14 cellular contexts compared by ENCODE assay signal in the genomic region with DNA sequence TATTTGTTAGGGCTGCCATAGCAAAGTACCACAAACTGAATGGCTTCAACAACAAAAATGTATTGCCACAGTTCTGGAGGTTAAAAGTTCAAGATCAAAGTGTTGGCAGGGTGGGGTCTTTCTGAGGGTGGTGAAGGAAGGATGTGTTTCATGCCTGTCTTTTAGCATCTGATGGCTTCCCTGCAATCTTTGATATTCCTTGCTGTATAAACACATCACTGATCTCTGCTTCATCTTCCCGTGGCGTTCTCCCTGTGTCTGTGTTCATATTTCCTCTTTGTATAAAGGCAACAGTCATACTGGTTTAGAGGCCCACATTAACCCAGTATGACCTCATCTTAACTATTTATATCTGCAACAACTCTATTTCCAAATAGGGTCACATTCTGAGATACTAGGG.
DNase-seq lines count a peak whose midpoint lies in the region; ATAC-seq and TF ChIP-seq lines count a peak whose summit lies in the region.
"Had no signal": no experiment of that assay in that cellular context is flagged by ENCODE, and none has a peak within 500 bp of the region (broad histone marks: within the 10 kb centered on the region; RNA-seq: fewer than 3 reads in every experiment).

No MANE protein-coding gene starts in this region.

- H3K27ac ChIP-seq in naive thymus-derived CD4-positive, alpha-beta T cell (ENCODE audit: low read depth, low read length) = peak overlapping the region; percentile 64
- no peak overlapping the region for H3K27ac ChIP-seq in SJCRH30
- H3K27ac ChIP-seq: HL-60, transverse colon had no signal

- H3K4me3 ChIP-seq in naive thymus-derived CD4-positive, alpha-beta T cell (ENCODE audit: low read length) = no peak overlapping the region
- H3K4me3 ChIP-seq in SJCRH30 = no peak overlapping the region
- H3K4me3 ChIP-seq: GM23338, transverse colon had no signal

- H3K36me3 Mint-ChIP-seq in activated CD4-positive, alpha-beta T cell treated with anti-CD3 and anti-CD28 coated beads for 36 hours (ENCODE audit: low read depth) = peaks cover 18% of the 10 kb centered on the region
- peaks cover 16% of the 10 kb centered on the region for H3K36me3 Mint-ChIP-seq in activated naive CD4-positive, alpha-beta T cell treated with anti-CD3 and anti-CD28 coated beads, Interleukin-2, amount 10 ng/mL, durations not matched to agents 7 days and 5 days
- H3K36me3 Mint-ChIP-seq in naive thymus-derived CD4-positive, alpha-beta T cell = peaks cover 0 to 17% (median 10%) of the 10 kb centered on the region in 5 donors
- no peaks in the 10 kb centered on the region for H3K36me3 Mint-ChIP-seq in chondrocyte (ENCODE audit: low read depth)

- POLR2A ChIA-PET in activated CD4-positive, alpha-beta T cell treated with anti-CD3 and anti-CD28 coated beads for 36 hours (lab: Charles Lee) = no interaction called here
- POLR2A ChIA-PET in naive thymus-derived CD4-positive, alpha-beta T cell (lab: Charles Lee) = interaction anchor here (0.7 to 1.9 kb wide), 5 partner anchors 10 to 237 kb away, joined by 3 to 7 read pairs (median 4); no protein-coding TSS in a partner anchor

- no peak overlapping the region for H3K4me3 Mint-ChIP-seq in activated CD4-positive, alpha-beta T cell treated with anti-CD3 and anti-CD28 coated beads for 36 hours
- no peak overlapping the region for H3K4me3 Mint-ChIP-seq in activated naive CD4-positive, alpha-beta T cell treated with anti-CD3 and anti-CD28 coated beads, Interleukin-2, amount 10 ng/mL, durations not matched to agents 7 days and 5 days
- peak overlapping the region; percentile 3 to 62 (median 46) for H3K4me3 Mint-ChIP-seq in naive thymus-derived CD4-positive, alpha-beta T cell
- no peak overlapping the region for H3K4me3 Mint-ChIP-seq in chondrocyte (ENCODE audit: unreplicated experiment)
- H3K4me3 Mint-ChIP-seq: GM23338 had no signal

- peak overlapping the region; percentile 64 for H3K27ac Mint-ChIP-seq in activated CD4-positive, alpha-beta T cell treated with anti-CD3 and anti-CD28 coated beads for 36 hours
- peak overlapping the region; percentile 34 for H3K27ac Mint-ChIP-seq in activated naive CD4-positive, alpha-beta T cell treated with anti-CD3 and anti-CD28 coated beads, Interleukin-2, amount 10 ng/mL, durations not matched to agents 7 days and 5 days
- H3K27ac Mint-ChIP-seq in naive thymus-derived CD4-positive, alpha-beta T cell = peak overlapping the region; percentile 58 to 96 (median 82)
- no peak overlapping the region for H3K27ac Mint-ChIP-seq in chondrocyte (ENCODE audit: unreplicated experiment)
- H3K27ac Mint-ChIP-seq: GM23338 had no signal

- CTCF ChIA-PET in activated CD4-positive, alpha-beta T cell treated with anti-CD3 and anti-CD28 coated beads for 36 hours (lab: Charles Lee) = interaction anchor here (0.7 kb wide), 1 partner anchor 101 kb away, joined by 3 read pairs; no protein-coding TSS in a partner anchor
- CTCF ChIA-PET in activated naive CD4-positive, alpha-beta T cell treated with anti-CD3 and anti-CD28 coated beads, Interleukin-2, amount 10 ng/mL, durations not matched to agents 7 days and 5 days (lab: Charles Lee) = no interaction called here
- CTCF ChIA-PET in naive thymus-derived CD4-positive, alpha-beta T cell (lab: Charles Lee) = no interaction called here

- no peaks in the 10 kb centered on the region for H3K36me3 ChIP-seq in naive thymus-derived CD4-positive, alpha-beta T cell (ENCODE audit: control insufficient read depth in 2 of 3, insufficient read depth in 3 of 3, low read length in 3 of 3)
- H3K36me3 ChIP-seq in SJCRH30 = no peaks in the 10 kb centered on the region
- H3K36me3 ChIP-seq: transverse colon had no signal

- no peak for TF ChIP-seq CTCF in chondrocyte (IDR thresholded peaks at IDR 0.05)

- peak; percentile 11 for DNase-seq in activated CD4-positive, alpha-beta T cell treated with anti-CD3 and anti-CD28 coated beads for 36 hours
- DNase-seq in activated CD4-positive, alpha-beta T cell treated with anti-CD3 and anti-CD28 coated beads, Interleukin-2, amount 50 U/mL, for 4 hours = no peak
- DNase-seq in SIG-M5 (lab: John Stamatoyannopoulos, UW) (peak; percentile 31), AG08396 (ENCODE audit: low spot score) (no peak), chondrocyte (ENCODE audit: low spot score) (no peak), SJCRH30 (no peak)
- peak; percentile 51 for DNase-seq in activated naive CD4-positive, alpha-beta T cell treated with anti-CD3 and anti-CD28 coated beads, Interleukin-2, amount 10 ng/mL, durations not matched to agents 7 days and 5 days
- DNase-seq in naive thymus-derived CD4-positive, alpha-beta T cell = peak in 7 of 9 donors; percentile 75 to 94 (median 85)
- DNase-seq: 8988T, amniotic stem cell, NCI-H226, transverse colon had no signal

- H3K9me3 Mint-ChIP-seq in activated CD4-positive, alpha-beta T cell treated with anti-CD3 and anti-CD28 coated beads for 36 hours (ENCODE audit: low read depth) = peaks cover 17% of the 10 kb centered on the region
- H3K9me3 Mint-ChIP-seq in activated naive CD4-positive, alpha-beta T cell treated with anti-CD3 and anti-CD28 coated beads, Interleukin-2, amount 10 ng/mL, durations not matched to agents 7 days and 5 days = peaks cover 22% of the 10 kb centered on the region
- peaks cover 0 to 16% (median 9%) of the 10 kb centered on the region in 11 donors for H3K9me3 Mint-ChIP-seq in naive thymus-derived CD4-positive, alpha-beta T cell
- peaks cover 3% of the 10 kb centered on the region for H3K9me3 Mint-ChIP-seq in chondrocyte (ENCODE audit: low read depth)

- H3K9me3 ChIP-seq in naive thymus-derived CD4-positive, alpha-beta T cell (ENCODE audit: control insufficient read depth in 2 of 3, low read length in 3 of 3) = no peaks in the 10 kb centered on the region
- no peaks in the 10 kb centered on the region for H3K9me3 ChIP-seq in SJCRH30 (replicated peaks)
- H3K9me3 ChIP-seq: transverse colon had no signal

- H3K27me3 ChIP-seq in naive thymus-derived CD4-positive, alpha-beta T cell (ENCODE audit: control insufficient read depth in 2 of 2, insufficient read depth in 2 of 2, low read length in 2 of 2) = no peaks in the 10 kb centered on the region
- no peaks in the 10 kb centered on the region for H3K27me3 ChIP-seq in SJCRH30
- H3K27me3 ChIP-seq: transverse colon had no signal

- peaks cover 6 to 16% of the 10 kb centered on the region in 2 donors for H3K4me1 ChIP-seq in naive thymus-derived CD4-positive, alpha-beta T cell (ENCODE audit: control insufficient read depth in 2 of 2, insufficient read depth in 2 of 2, low read length in 2 of 2)
- no peaks in the 10 kb centered on the region for H3K4me1 ChIP-seq in SJCRH30
- H3K4me1 ChIP-seq: transverse colon had no signal

- ATAC-seq in activated CD4-positive, alpha-beta T cell treated with anti-CD3 and anti-CD28 coated beads for 36 hours = peak; percentile 78
- ATAC-seq in naive thymus-derived CD4-positive, alpha-beta T cell = peak; percentile 93
- ATAC-seq: GM23338 had no signal

- peaks cover 34% of the 10 kb centered on the region for H3K4me1 Mint-ChIP-seq in activated CD4-positive, alpha-beta T cell treated with anti-CD3 and anti-CD28 coated beads for 36 hours
- peaks cover 24% of the 10 kb centered on the region for H3K4me1 Mint-ChIP-seq in activated naive CD4-positive, alpha-beta T cell treated with anti-CD3 and anti-CD28 coated beads, Interleukin-2, amount 10 ng/mL, durations not matched to agents 7 days and 5 days
- H3K4me1 Mint-ChIP-seq in naive thymus-derived CD4-positive, alpha-beta T cell = peaks cover 12 to 78% (median 48%) of the 10 kb centered on the region in 7 donors
- peaks cover 15% of the 10 kb centered on the region for H3K4me1 Mint-ChIP-seq in chondrocyte (ENCODE audit: low read depth)
- H3K4me1 Mint-ChIP-seq: GM23338 had no signal

- intact Hi-C loops in activated CD4-positive, alpha-beta T cell treated with anti-CD3 and anti-CD28 coated beads for 36 hours (cut with DNase I, micrococcal nuclease) = loop anchor here in 1 of 2 experiments (5.0 kb wide), 1 partner anchor 166 kb away; no protein-coding TSS in a partner anchor
- intact Hi-C loops in naive thymus-derived CD4-positive, alpha-beta T cell (cut with micrococcal nuclease) = loop anchor here (1.0 kb wide), 3 partner anchors 13 to 101 kb away; no protein-coding TSS in a partner anchor

- H3K27me3 Mint-ChIP-seq in activated CD4-positive, alpha-beta T cell treated with anti-CD3 and anti-CD28 coated beads for 36 hours = no peaks in the 10 kb centered on the region
- no peaks in the 10 kb centered on the region for H3K27me3 Mint-ChIP-seq in activated naive CD4-positive, alpha-beta T cell treated with anti-CD3 and anti-CD28 coated beads, Interleukin-2, amount 10 ng/mL, durations not matched to agents 7 days and 5 days
- H3K27me3 Mint-ChIP-seq in naive thymus-derived CD4-positive, alpha-beta T cell = no peaks in the 10 kb centered on the region
- H3K27me3 Mint-ChIP-seq in chondrocyte (ENCODE audit: low read depth) = no peaks in the 10 kb centered on the region

Comparison
In these comparisons a context has a peak if more than half of its experiments do, and no peak if none do; other contexts are left out.
1. DNase-seq: peak in activated CD4-positive, alpha-beta T cell treated with anti-CD3 and anti-CD28 coated beads for 36 hours (single experiment), SIG-M5 (single experiment), activated naive CD4-positive, alpha-beta T cell treated with anti-CD3 and anti-CD28 coated beads, Interleukin-2, amount 10 ng/mL, durations not matched to agents 7 days and 5 days (single experiment) and naive thymus-derived CD4-positive, alpha-beta T cell (7 of 9); none in activated CD4-positive, alpha-beta T cell treated with anti-CD3 and anti-CD28 coated beads, Interleukin-2, amount 50 U/mL, for 4 hours (0 of 2), AG08396 (single experiment), chondrocyte (single experiment) and SJCRH30 (0 of 2).
2. H3K4me3 Mint-ChIP-seq: peak in naive thymus-derived CD4-positive, alpha-beta T cell (10 of 10); none in activated CD4-positive, alpha-beta T cell treated with anti-CD3 and anti-CD28 coated beads for 36 hours (single experiment), activated naive CD4-positive, alpha-beta T cell treated with anti-CD3 and anti-CD28 coated beads, Interleukin-2, amount 10 ng/mL, durations not matched to agents 7 days and 5 days (single experiment) and chondrocyte (single experiment).